In genomic region chr14:81509838-81510452, GRCh38 we compare ENCODE assay signal across 9 cellular contexts. TPM values are rescaled to one million over a fixed set of nuclear protein-coding genes. Genes with fewer than 3 reads are reported as not detected.
A peak's percentile ranks its signal among the peaks of the same experiment; 100 is the strongest.
DNase-seq lines count a peak whose midpoint lies in the region; ATAC-seq and TF ChIP-seq lines count a peak whose summit lies in the region.
"Had no signal": no experiment of that assay in that cellular context is flagged by ENCODE, and none has a peak within 500 bp of the region (broad histone marks: within the 10 kb centered on the region; RNA-seq: fewer than 3 reads in every experiment).

No MANE protein-coding gene starts in this region.

- DNase-seq in DMS153 treated with DMSO at 0.1 percent for 48 hours (lab: John Stamatoyannopoulos, UW; ENCODE audit: unreplicated experiment) (peak; percentile 30), NCI-H2171 (lab: John Stamatoyannopoulos, UW) (peak; percentile 83), fibroblast of mammary gland (ENCODE audit: low read depth) (peak; percentile 65), psoas muscle (no peak)
- no peak for DNase-seq in stimulated activated CD4-positive, alpha-beta T cell treated with anti-CD3 and anti-CD28 coated beads, Interleukin-2, amount 100 ng/mL, for 48 hours
- DNase-seq in stimulated activated naive CD4-positive, alpha-beta T cell (lab: John Stamatoyannopoulos, UW) = no peak
- DNase-seq: activated CD4-positive, alpha-beta T cell treated with anti-CD3 and anti-CD28 coated beads, Interleukin-2, amount 50 U/mL, for 48 hours had no signal

- H3K9me3 ChIP-seq in psoas muscle = no peaks in the 10 kb centered on the region

- peaks cover 6 to 22% of the 10 kb centered on the region in 2 donors for H3K36me3 ChIP-seq in psoas muscle (ENCODE audit: insufficient read depth in 1 of 2, low read depth in 1 of 2)

- peak; percentile 47 to 76 (median 66) for ATAC-seq in psoas muscle
- no peak for ATAC-seq in GM18868 (IDR thresholded peaks at IDR 0.05; ENCODE audit: unreplicated experiment)
- no peak for ATAC-seq in HG02763 (IDR thresholded peaks at IDR 0.05; ENCODE audit: unreplicated experiment)

- H3K4me3 ChIP-seq in fibroblast of mammary gland (ENCODE audit: control insufficient read depth, low read depth, low read length) (no peak overlapping the region), psoas muscle (peak overlapping the region; percentile 31)

- no peak for TF ChIP-seq CTCF in fibroblast of mammary gland (conservative IDR thresholded peaks at IDR 0.05; ENCODE audit: control insufficient read depth, insufficient read depth, low read depth, low read length)
- no peak for TF ChIP-seq CTCF in psoas muscle (IDR thresholded peaks at IDR 0.05)

- peaks cover 24% of the 10 kb centered on the region for H3K4me1 ChIP-seq in psoas muscle

- H3K27me3 ChIP-seq in psoas muscle (ENCODE audit: insufficient read depth in 3 of 3, low read length in 2 of 3) = no peaks in the 10 kb centered on the region

- 11 to 15% (median 11%) methylated on average over 6 of the region's 6 CpGs for WGBS in psoas muscle, 3 donors

- H3K27ac ChIP-seq in psoas muscle = peak overlapping the region; percentile 21

- intact Hi-C loops in psoas muscle (cut with DNase I) = no loop called here

RNA-seq across cellular contexts. Expression of gene SEL1L, which starts 23.7 kb away (rescaled TPM):
- 10 to 100 TPM; 45.2 to 83.4 (median 63.3) TPM for total RNA-seq in psoas muscle
- polyA plus RNA-seq in psoas muscle = 10 to 100 TPM; 15.5 to 36.4 (median 22.2) TPM

Comparison
In these comparisons a context has a peak if more than half of its experiments do, and no peak if none do; other contexts are left out.
1. DNase-seq: peak in DMS153 treated with DMSO at 0.1 percent for 48 hours (single experiment), NCI-H2171 (single experiment) and fibroblast of mammary gland (single experiment); none in psoas muscle (0 of 2), stimulated activated CD4-positive, alpha-beta T cell treated with anti-CD3 and anti-CD28 coated beads, Interleukin-2, amount 100 ng/mL, for 48 hours (0 of 2) and stimulated activated naive CD4-positive, alpha-beta T cell (0 of 6).
2. ATAC-seq: peak in psoas muscle (4 of 4); none in GM18868 (single experiment) and HG02763 (single experiment).